In the genomic region with DNA sequence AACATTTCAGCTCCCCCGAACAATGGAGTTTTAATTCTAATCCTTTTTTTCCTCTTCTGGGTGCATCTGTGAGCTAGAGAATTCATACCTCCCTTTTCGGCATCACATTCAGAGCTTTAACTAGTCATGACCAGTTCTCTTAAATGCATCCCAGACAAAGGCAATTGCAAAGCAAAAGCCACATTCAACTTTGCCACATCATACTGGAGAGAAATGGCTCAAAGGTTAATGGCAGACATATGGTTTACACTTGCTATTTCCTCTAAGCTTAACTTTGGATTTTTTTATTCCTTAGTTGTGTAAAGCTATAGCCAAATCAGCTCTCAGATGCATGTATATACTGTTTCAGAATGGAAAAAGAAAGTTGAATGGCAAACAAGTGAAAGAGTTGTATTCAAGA, we compare ENCODE assay signal across 28 cellular contexts.
DNase-seq lines count a peak whose midpoint lies in the region; ATAC-seq and FAIRE-seq lines count a peak whose summit lies in the region.
"Had no signal": no experiment of that assay in that cellular context is flagged by ENCODE, and none has a peak within 500 bp of the region (broad histone marks: within the 10 kb centered on the region; RNA-seq: fewer than 3 reads in every experiment).

No MANE protein-coding gene starts in this region.

- H3K27me3 ChIP-seq in adipocyte (replicated peaks; ENCODE audit: control insufficient read depth, insufficient read depth, low read length) (no peaks in the 10 kb centered on the region), small intestine (ENCODE audit: control insufficient read depth in 2 of 2, insufficient read depth in 2 of 2, low read length in 2 of 2) (peaks cover 0 to 2% of the 10 kb centered on the region in 2 donors)
- H3K27me3 ChIP-seq: cardiac muscle cell, MG63, transverse colon had no signal

- no peaks in the 10 kb centered on the region for H3K4me1 Mint-ChIP-seq in activated T-cell treated with anti-CD3 and anti-CD28 coated beads, Interleukin-2, amount 50 U/mL, for 72 hours (ENCODE audit: low read depth)
- H3K4me1 Mint-ChIP-seq: endodermal cell had no signal

- no peaks in the 10 kb centered on the region for H3K36me3 Mint-ChIP-seq in activated T-cell treated with anti-CD3 and anti-CD28 coated beads, Interleukin-2, amount 50 U/mL, for 72 hours (ENCODE audit: insufficient read depth in 2 of 2)
- H3K36me3 Mint-ChIP-seq: naive thymus-derived CD4-positive, alpha-beta T cell had no signal

- DNase-seq in EH (ENCODE audit: low read depth) (peak; percentile 74), adipocyte (ENCODE audit: low read depth) (peak; percentile 78), fibroblast of the conjunctiva (ENCODE audit: low read depth) (peak; percentile 66), small intestine (peak; percentile 16)
- DNase-seq in activated T-cell treated with anti-CD3 and anti-CD28 coated beads, Interleukin-2, amount 50 U/mL, for 72 hours, result no peak
- no peak for DNase-seq in activated effector memory CD4-positive, alpha-beta T cell treated with anti-CD3 and anti-CD28 coated beads, Interleukin-2, amount 50 U/mL, for 16 hours
- DNase-seq: activated CD4-positive, alpha-beta T cell treated with anti-CD3 and anti-CD28 coated beads, Interleukin-2, amount 50 U/mL, for 4 hours; activated naive CD4-positive, alpha-beta T cell treated with anti-CD3 and anti-CD28 coated beads, Interleukin-2, amount 50 U/mL, for 16 hours; CD4-positive, alpha-beta T cell; EL; endodermal cell; islet precursor cell; KG1; MG63; midbrain; naive thymus-derived CD4-positive, alpha-beta T cell; NCI-H2081; NCI-H345; NCI-H748 treated with DMSO at 0.1 percent for 48 hours; RPMI8226; stimulated activated CD4-positive, alpha-beta T cell treated with anti-CD3 and anti-CD28 coated beads, Interleukin-2, amount 100 ng/mL, for 24 hours had no signal

- H3K27me3 Mint-ChIP-seq in activated T-cell treated with anti-CD3 and anti-CD28 coated beads, Interleukin-2, amount 50 U/mL, for 72 hours (ENCODE audit: low read depth), result peaks cover 7% of the 10 kb centered on the region
- H3K27me3 Mint-ChIP-seq: CD4-positive, alpha-beta T cell had no signal

- H3K27ac ChIP-seq in small intestine (ENCODE audit: low read depth in 1 of 2, low read length in 1 of 2), result no peak overlapping the region
- H3K27ac ChIP-seq: cardiac muscle cell, transverse colon had no signal

- H3K4me3 Mint-ChIP-seq in activated T-cell treated with anti-CD3 and anti-CD28 coated beads, Interleukin-2, amount 50 U/mL, for 72 hours, result no peak overlapping the region
- H3K4me3 Mint-ChIP-seq: activated T-helper 1 cell treated with anti-CD3 and anti-CD28 coated beads, Interleukin-12 subunit alpha, Interleukin-12 subunit beta, Interleukin-2, Interleukin-4 antibody, amounts not matched to agents 30 ng/mL and 10 ng/mL and 1 ng/mL, durations not matched to agents 14 hours and 24 hours and 36 hours; CD4-positive, alpha-beta T cell; dendritic cell treated with granulocyte-macrophage colony-stimulating factor and Interleukin-4, amounts not matched to agents 40 ng/mL and 50 ng/mL, for 4 days; endodermal cell; naive thymus-derived CD4-positive, alpha-beta T cell had no signal

- H3K27ac Mint-ChIP-seq in activated T-cell treated with anti-CD3 and anti-CD28 coated beads, Interleukin-2, amount 50 U/mL, for 72 hours, result no peak overlapping the region
- H3K27ac Mint-ChIP-seq: activated T-helper 1 cell treated with anti-CD3 and anti-CD28 coated beads, Interleukin-12 subunit alpha, Interleukin-12 subunit beta, Interleukin-2, Interleukin-4 antibody, amounts not matched to agents 30 ng/mL and 10 ng/mL and 1 ng/mL, durations not matched to agents 14 hours and 24 hours and 36 hours; CD4-positive, alpha-beta T cell; dendritic cell treated with granulocyte-macrophage colony-stimulating factor and Interleukin-4, amounts not matched to agents 40 ng/mL and 50 ng/mL, for 4 days; endodermal cell had no signal

- WGBS in small intestine, 3 donors, result 85 to 90% (median 86%) methylated on average over 2 of the region's 2 CpGs

- H3K9me3 Mint-ChIP-seq in activated T-cell treated with anti-CD3 and anti-CD28 coated beads, Interleukin-2, amount 50 U/mL, for 72 hours, result no peaks in the 10 kb centered on the region
- H3K9me3 Mint-ChIP-seq: CD4-positive, alpha-beta T cell; dendritic cell treated with granulocyte-macrophage colony-stimulating factor and Interleukin-4, amounts not matched to agents 40 ng/mL and 50 ng/mL, for 4 days; endodermal cell had no signal

- H3K4me1 ChIP-seq in adipocyte (ENCODE audit: control insufficient read depth, insufficient read depth, low read length) (peaks cover 10% of the 10 kb centered on the region), small intestine (ENCODE audit: control insufficient read depth in 2 of 2, insufficient read depth in 1 of 2, low read depth in 1 of 2, low read length in 1 of 2) (no peaks in the 10 kb centered on the region)
- H3K4me1 ChIP-seq: transverse colon had no signal

- no peak overlapping the region for H3K9ac ChIP-seq in adipocyte (ENCODE audit: low read length)

- H3K9me3 ChIP-seq in adipocyte (ENCODE audit: control insufficient read depth, low read length) (peaks cover 3% of the 10 kb centered on the region), small intestine (ENCODE audit: control insufficient read depth, low read depth) (no peaks in the 10 kb centered on the region)
- H3K9me3 ChIP-seq: MG63, transverse colon had no signal

- H3K36me3 ChIP-seq in adipocyte (ENCODE audit: control insufficient read depth, insufficient read depth, low read length, severe bottlenecking) (no peaks in the 10 kb centered on the region), small intestine (ENCODE audit: control insufficient read depth in 2 of 2, insufficient read depth in 2 of 2, low read length in 2 of 2) (no peaks in the 10 kb centered on the region)
- H3K36me3 ChIP-seq: cardiac muscle cell, MG63, transverse colon had no signal

- H3K4me3 ChIP-seq in adipocyte (ENCODE audit: low read length), result no peak overlapping the region
- no peak overlapping the region for H3K4me3 ChIP-seq in small intestine (ENCODE audit: low read depth in 1 of 2, low read length in 2 of 2)
- H3K4me3 ChIP-seq: cardiac muscle cell, MG63, transverse colon had no signal

- ATAC-seq in activated T-cell treated with anti-CD3 and anti-CD28 coated beads, Interleukin-2, amount 50 U/mL, for 72 hours (replicated peaks in 1 of 2), result no peak
- ATAC-seq in GM19452 (IDR thresholded peaks at IDR 0.05; ENCODE audit: unreplicated experiment), result no peak
- ATAC-seq: esophagus mucosa had no signal

- FAIRE-seq in small intestine (lab: Jason Lieb, UNC), result no peak
- FAIRE-seq: H54 had no signal

Comparison
In these comparisons a context has a peak if more than half of its experiments do, and no peak if none do; other contexts are left out.
1. DNase-seq: peak in EH (single experiment), adipocyte (single experiment), fibroblast of the conjunctiva (single experiment) and small intestine (single experiment); none in activated T-cell treated with anti-CD3 and anti-CD28 coated beads, Interleukin-2, amount 50 U/mL, for 72 hours (0 of 2) and activated effector memory CD4-positive, alpha-beta T cell treated with anti-CD3 and anti-CD28 coated beads, Interleukin-2, amount 50 U/mL, for 16 hours (single experiment).